ENCODE assay signal across 8 cellular contexts in the genomic region with DNA sequence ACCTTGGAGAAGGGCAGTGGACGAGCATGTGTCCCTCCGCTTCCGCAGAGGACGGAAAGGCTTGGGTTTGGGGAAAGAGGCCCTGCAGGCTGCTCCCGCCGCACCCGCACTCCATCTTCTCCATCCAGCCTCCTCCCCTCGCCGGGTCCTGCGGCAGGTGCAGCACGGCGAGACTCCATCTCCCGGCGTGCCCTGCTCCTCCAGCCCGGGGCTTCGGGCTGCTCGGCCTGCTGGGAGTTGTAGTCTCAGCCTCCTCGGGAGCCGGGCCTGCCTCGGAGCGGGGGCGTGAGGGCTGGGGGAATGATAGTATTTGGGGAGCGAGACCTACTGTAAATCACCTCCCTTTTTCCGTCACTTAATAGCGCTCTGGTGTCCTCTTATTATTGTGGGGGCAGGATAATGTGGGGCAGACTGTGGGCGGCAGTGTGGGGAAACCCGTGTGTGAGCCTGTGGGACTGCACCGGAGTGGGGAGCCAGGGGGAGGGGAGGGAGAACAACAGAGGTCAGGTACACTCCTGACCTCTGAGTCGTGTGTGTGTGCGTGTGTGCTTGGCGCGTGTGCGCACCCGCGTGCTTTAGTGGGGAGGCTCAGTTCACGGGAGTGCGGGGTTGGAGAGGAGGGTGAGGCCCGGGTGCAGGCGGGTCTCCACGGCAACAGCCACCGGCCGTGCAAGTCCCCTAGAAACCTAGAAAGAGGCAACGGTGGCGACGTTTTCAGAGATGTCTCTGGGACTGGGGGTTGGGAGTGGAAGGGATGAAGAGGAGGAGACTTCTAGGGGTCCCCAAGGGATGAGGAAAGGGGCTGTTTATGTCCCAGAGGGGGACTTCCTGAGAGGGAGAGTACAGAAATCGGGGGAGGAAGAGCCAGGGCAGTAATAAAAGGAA. TPM values are rescaled to one million over a fixed set of nuclear protein-coding genes. Genes with fewer than 3 reads are reported as not detected.
DNase-seq lines count a peak whose midpoint lies in the region; ATAC-seq, FAIRE-seq and TF ChIP-seq lines count a peak whose summit lies in the region.

No MANE protein-coding gene starts in this region.

- TF ChIP-seq POLR2A in H54 (IDR thresholded peaks at IDR 0.05; ENCODE audit: low read depth, low read length) (no peak), tibial nerve (IDR thresholded peaks at IDR 0.05) (no peak)

- no peak overlapping the region for H4K12ac ChIP-seq in trophoblast cell (ENCODE audit: low read depth, low read length)

- no peaks in the 10 kb centered on the region for H4K20me1 ChIP-seq in DOHH2 (ENCODE audit: control insufficient read depth, insufficient read depth, low read depth, low read length)

- DNase-seq in H54 (ENCODE audit: insufficient read length, low spot score) (peak; percentile 99), M059J (ENCODE audit: low read depth) (peak; percentile 75), heart right ventricle (peak; percentile 77 to 80), trophoblast cell (peak in 1 of 2 donors; percentile 47), tibial nerve (ENCODE audit: low spot score in 2 of 2) (peak; percentile 26 to 41)
- DNase-seq in activated naive CD8-positive, alpha-beta T cell treated with anti-CD3 and anti-CD28 coated beads, Interleukin-2, amount 10 ng/mL, durations not matched to agents 7 days and 5 days, result peak; percentile 82

- 4% methylated on average over 45 to 46 of the region's 46 CpGs for WGBS in heart right ventricle, 2 donors
- no CpG with 5 or more reads among the region's 46 CpGs for WGBS in trophoblast cell (ENCODE audit: extremely low coverage, insufficient coverage, insufficient read length)
- 3 to 4% methylated on average over 45 to 46 of the region's 46 CpGs for WGBS in tibial nerve, 2 donors

- ATAC-seq in SK-N-SH treated with all-trans-retinoic acid at 6 μM for 48 hours (peak; percentile 98), heart right ventricle (peak; percentile 94 to 98 (median 96))
- peak; percentile 98 for ATAC-seq in activated naive CD8-positive, alpha-beta T cell treated with anti-CD3 and anti-CD28 coated beads, Interleukin-2, amount 10 ng/mL, durations not matched to agents 7 days and 5 days (ENCODE audit: low read depth)

- peak overlapping the region; percentile 78 for H3K27ac Mint-ChIP-seq in activated naive CD8-positive, alpha-beta T cell treated with anti-CD3 and anti-CD28 coated beads, Interleukin-2, amount 10 ng/mL, durations not matched to agents 7 days and 5 days

- H3K79me1 ChIP-seq in trophoblast cell (ENCODE audit: low read length), result no peaks in the 10 kb centered on the region

- TF ChIP-seq EP300 in tibial nerve (IDR thresholded peaks at IDR 0.05), result no peak

- no peak overlapping the region for H3K23ac ChIP-seq in trophoblast cell (ENCODE audit: low read length)

- H4K8ac ChIP-seq in trophoblast cell (ENCODE audit: low read depth, low read length), result no peak overlapping the region

- intact Hi-C loops in heart right ventricle (cut with DNase I), result no loop called here

- no peak overlapping the region for H2AK5ac ChIP-seq in trophoblast cell (ENCODE audit: low read length)

- no peak overlapping the region for H2BK12ac ChIP-seq in trophoblast cell (ENCODE audit: low read length)

- no peak overlapping the region for H2BK120ac ChIP-seq in trophoblast cell (ENCODE audit: insufficient read depth, low read length, poor library complexity)

- no peaks in the 10 kb centered on the region for H3K36me3 Mint-ChIP-seq in activated naive CD8-positive, alpha-beta T cell treated with anti-CD3 and anti-CD28 coated beads, Interleukin-2, amount 10 ng/mL, durations not matched to agents 7 days and 5 days

- H3K36me3 ChIP-seq in DOHH2 (ENCODE audit: control insufficient read depth, low read length) (no peaks in the 10 kb centered on the region), heart right ventricle (no peaks in the 10 kb centered on the region), trophoblast cell (ENCODE audit: control insufficient read depth in 1 of 2, insufficient read depth in 2 of 2, low read length in 2 of 2) (no peaks in the 10 kb centered on the region), tibial nerve (no peaks in the 10 kb centered on the region)

- H3K79me2 ChIP-seq in DOHH2 (ENCODE audit: control insufficient read depth, low read length) (no peaks in the 10 kb centered on the region), trophoblast cell (ENCODE audit: control insufficient read depth, insufficient read depth, low read length, poor library complexity) (no peaks in the 10 kb centered on the region)

- peaks cover 49% of the 10 kb centered on the region for H3K27me3 ChIP-seq in DOHH2 (ENCODE audit: control insufficient read depth, low read length)
- peaks cover 0 to 81% (median 41%) of the 10 kb centered on the region in 7 donors for H3K27me3 ChIP-seq in heart right ventricle
- H3K27me3 ChIP-seq in trophoblast cell (ENCODE audit: insufficient read depth, low read length), result peaks cover 38% of the 10 kb centered on the region
- H3K27me3 ChIP-seq in tibial nerve, result peaks cover 0 to 62% of the 10 kb centered on the region in 2 donors

- H3K4me1 Mint-ChIP-seq in activated naive CD8-positive, alpha-beta T cell treated with anti-CD3 and anti-CD28 coated beads, Interleukin-2, amount 10 ng/mL, durations not matched to agents 7 days and 5 days, result peaks cover 7% of the 10 kb centered on the region

- no peak overlapping the region for H3K14ac ChIP-seq in trophoblast cell (ENCODE audit: low read length)

- peaks cover 23% of the 10 kb centered on the region for H3K27me3 Mint-ChIP-seq in activated naive CD8-positive, alpha-beta T cell treated with anti-CD3 and anti-CD28 coated beads, Interleukin-2, amount 10 ng/mL, durations not matched to agents 7 days and 5 days

- no peak overlapping the region for H3K27ac ChIP-seq in DOHH2 (ENCODE audit: low read depth, low read length)
- peak overlapping the region in 6 of 10 donors; percentile 23 to 68 (median 47) for H3K27ac ChIP-seq in heart right ventricle
- no peak overlapping the region for H3K27ac ChIP-seq in trophoblast cell (ENCODE audit: low read depth, low read length)
- H3K27ac ChIP-seq in tibial nerve, result no peak overlapping the region

- H3K4me3 ChIP-seq in DOHH2 (ENCODE audit: low read length) (peak overlapping the region; percentile 90), heart right ventricle (peak overlapping the region; percentile 19 to 69 (median 64)), trophoblast cell (ENCODE audit: low read depth, low read length) (peak overlapping the region; percentile 55), tibial nerve (peak overlapping the region; percentile 48 to 58 (median 56))

- no peak for FAIRE-seq in H54 (lab: Jason Lieb, UNC)

- H3K4me2 ChIP-seq in DOHH2 (ENCODE audit: low read length) (peak overlapping the region; percentile 74), trophoblast cell (ENCODE audit: low read length) (peak overlapping the region; percentile 57)

- H2AFZ ChIP-seq in trophoblast cell (ENCODE audit: insufficient read depth, low read length, poor library complexity), result peak overlapping the region; percentile 43

- H3K9ac ChIP-seq in trophoblast cell (ENCODE audit: low read length), result no peak overlapping the region

- H2BK5ac ChIP-seq in trophoblast cell (ENCODE audit: low read depth, low read length, poor library complexity), result no peak overlapping the region

- H3K9me3 Mint-ChIP-seq in activated naive CD8-positive, alpha-beta T cell treated with anti-CD3 and anti-CD28 coated beads, Interleukin-2, amount 10 ng/mL, durations not matched to agents 7 days and 5 days, result no peaks in the 10 kb centered on the region

- H3K4ac ChIP-seq in trophoblast cell (ENCODE audit: low read depth, low read length), result no peak overlapping the region

- H3K4me3 Mint-ChIP-seq in activated naive CD8-positive, alpha-beta T cell treated with anti-CD3 and anti-CD28 coated beads, Interleukin-2, amount 10 ng/mL, durations not matched to agents 7 days and 5 days, result peak overlapping the region; percentile 84

- no peaks in the 10 kb centered on the region for H3K9me3 ChIP-seq in DOHH2 (ENCODE audit: control insufficient read depth, insufficient read depth, low read length)
- no peaks in the 10 kb centered on the region for H3K9me3 ChIP-seq in heart right ventricle
- peaks cover 4% of the 10 kb centered on the region for H3K9me3 ChIP-seq in trophoblast cell (ENCODE audit: insufficient read depth, low read depth, low read length)
- no peaks in the 10 kb centered on the region for H3K9me3 ChIP-seq in tibial nerve

- no peak overlapping the region for H3K18ac ChIP-seq in trophoblast cell (ENCODE audit: low read length)

- H3K4me1 ChIP-seq in DOHH2 (ENCODE audit: control insufficient read depth, low read length) (peaks cover 23% of the 10 kb centered on the region), heart right ventricle (peaks cover 4 to 17% (median 10%) of the 10 kb centered on the region in 9 donors), trophoblast cell (ENCODE audit: control insufficient read depth in 1 of 2, insufficient read depth in 2 of 2, low read length in 2 of 2) (peaks cover 10% of the 10 kb centered on the region in 2 experiments), tibial nerve (peaks cover 0 to 25% (median 9%) of the 10 kb centered on the region in 4 donors)

- POLR2A ChIA-PET in activated naive CD8-positive, alpha-beta T cell treated with anti-CD3 and anti-CD28 coated beads, Interleukin-2, amount 10 ng/mL, durations not matched to agents 7 days and 5 days (lab: Charles Lee), result interaction anchor here (0.9 to 1.6 kb wide), 4 partner anchors 9 to 270 kb away, joined by 3 to 8 read pairs (median 4); a partner anchor contains a TSS

- H3F3A ChIP-seq in DOHH2 (ENCODE audit: control insufficient read depth, insufficient read depth), result no peaks in the 10 kb centered on the region

- TF ChIP-seq CTCF in DOHH2 (IDR thresholded peaks at IDR 0.05; ENCODE audit: low read depth, low read length, poor library complexity, severe bottlenecking) (peak; percentile 16), heart right ventricle (IDR thresholded peaks at IDR 0.05) (no peak), tibial nerve (IDR thresholded peaks at IDR 0.05) (peak in 1 of 5 experiments; percentile 13)

- no peak overlapping the region for H4K91ac ChIP-seq in trophoblast cell (ENCODE audit: low read depth, low read length)

- H3K9me2 ChIP-seq in DOHH2 (replicated peaks; ENCODE audit: control insufficient read depth, low read length), result no peaks in the 10 kb centered on the region

RNA-seq across cellular contexts. Expression of a gene that starts 4.1 kb away (rescaled TPM):
- total RNA-seq in M059J (2014; rRNA removed; shearing (Covaris generic)), result under 0.01 TPM in 1 of 2 replicates, not detected in the other
- not detected for total RNA-seq in activated naive CD8-positive, alpha-beta T cell treated with anti-CD3 and anti-CD28 coated beads, Interleukin-2, amount 10 ng/mL, durations not matched to agents 7 days and 5 days
- total RNA-seq in heart right ventricle (under 1 TPM; 0.22 to 0.69 (median 0.32) TPM), tibial nerve (not detected)
- polyA plus RNA-seq in heart right ventricle, result under 1 TPM; 0.04 to 0.22 TPM
- 0.01 TPM in 2 replicates for polyA plus RNA-seq in trophoblast cell (2013)

RNA-seq across cellular contexts. Expression of a gene that starts 18.1 kb away (rescaled TPM):
- total RNA-seq in M059J (2014; rRNA removed; shearing (Covaris generic)), result 19.3 and 24.3 TPM in 2 replicates
- total RNA-seq in activated naive CD8-positive, alpha-beta T cell treated with anti-CD3 and anti-CD28 coated beads, Interleukin-2, amount 10 ng/mL, durations not matched to agents 7 days and 5 days, result 10 to 100 TPM; 42.2 to 43.7 TPM
- total RNA-seq in heart right ventricle (10 to 100 TPM; 16.0 to 29.6 (median 25.7) TPM), tibial nerve (100 to 1,000 TPM in 2 of 4 donors, 10 to 100 TPM in 2; 61.8 to 114 (median 101) TPM)
- 10 to 100 TPM; 25.0 to 51.3 TPM for polyA plus RNA-seq in heart right ventricle
- polyA plus RNA-seq in trophoblast cell (2013), result 29.4 and 33.8 TPM in 2 replicates

RNA-seq across cellular contexts. Expression of a gene that starts 50.7 kb away (rescaled TPM):
- total RNA-seq in M059J (2014; rRNA removed; shearing (Covaris generic)), result not detected in 2 replicates
- total RNA-seq in activated naive CD8-positive, alpha-beta T cell treated with anti-CD3 and anti-CD28 coated beads, Interleukin-2, amount 10 ng/mL, durations not matched to agents 7 days and 5 days, result not detected
- total RNA-seq in heart right ventricle, result under 1 TPM in 5 of 10 donors, not detected in 5; 0.15 to 0.37 (median 0.25) TPM
- under 1 TPM in 1 of 2 donors, not detected in 1; 0.15 TPM for polyA plus RNA-seq in heart right ventricle
- not detected in 2 replicates for polyA plus RNA-seq in trophoblast cell (2013)
- not detected for total RNA-seq in tibial nerve

Comparison
In these comparisons a context has a peak if more than half of its experiments do, and no peak if none do; other contexts are left out.
1. H3K27ac ChIP-seq: peak in heart right ventricle (6 of 10); none in DOHH2 (single experiment), trophoblast cell (single experiment) and tibial nerve (0 of 4).
2. Peak in every context shown above with its lines, with median percentiles within 50 percentile points of each other: H3K4me3 ChIP-seq and ATAC-seq.